11 cellular contexts compared by ENCODE assay signal in the genomic region with DNA sequence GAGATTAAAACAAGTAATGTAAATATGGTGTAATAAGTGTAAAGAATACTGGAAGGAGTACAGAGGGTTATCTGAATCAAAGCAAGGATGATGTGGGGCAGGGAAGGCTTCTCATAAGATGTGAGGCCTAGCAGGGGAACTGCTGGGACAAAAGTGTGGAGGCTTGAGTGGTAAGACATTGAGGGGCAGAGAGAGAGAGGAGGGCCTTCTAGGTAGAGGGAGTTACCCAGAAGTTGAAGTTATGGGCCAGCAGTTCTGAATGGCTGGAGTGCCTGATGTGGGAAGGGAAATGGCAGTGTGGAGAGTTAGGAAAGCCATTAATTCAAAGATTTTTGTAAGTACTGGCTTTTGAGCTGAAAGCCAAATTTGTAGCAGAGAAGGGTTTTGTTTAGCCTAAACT. TPM values are rescaled to one million over a fixed set of nuclear protein-coding genes. Genes with fewer than 3 reads are reported as not detected.
DNase-seq lines count a peak whose midpoint lies in the region; ATAC-seq, FAIRE-seq and TF ChIP-seq lines count a peak whose summit lies in the region.
"Had no signal": no experiment of that assay in that cellular context is flagged by ENCODE, and none has a peak within 500 bp of the region (broad histone marks: within the 10 kb centered on the region; RNA-seq: fewer than 3 reads in every experiment).

No MANE protein-coding gene starts in this region.

- H2AFZ ChIP-seq in HepG2 (ENCODE audit: low read length), result no peak overlapping the region
- H2AFZ ChIP-seq in trophoblast cell (ENCODE audit: insufficient read depth, low read length, poor library complexity), result no peak overlapping the region

- DNase-seq in HepG2 (ENCODE audit: low spot score), result no peak
- DNase-seq in esophagus muscularis mucosa (ENCODE audit: extremely low spot score), result no peak
- DNase-seq in trophoblast cell, result no peak
- no peak for DNase-seq in CD4-positive, alpha-beta T cell
- DNase-seq: NCI-H2081 treated with DMSO at 0.1 percent for 48 hours had no signal

- H3K27ac Mint-ChIP-seq in CD4-positive, alpha-beta T cell, result no peak overlapping the region
- H3K27ac Mint-ChIP-seq: activated CD4-positive, alpha-beta T cell treated with anti-CD3 and anti-CD28 coated beads for 36 hours had no signal

- ATAC-seq in HepG2 (no peak), HG03439 (IDR thresholded peaks at IDR 0.05; ENCODE audit: unreplicated experiment) (no peak), HG02884 (IDR thresholded peaks at IDR 0.05; ENCODE audit: unreplicated experiment) (no peak), HG02840 (IDR thresholded peaks at IDR 0.05; ENCODE audit: low FRiP score, unreplicated experiment) (no peak)
- ATAC-seq in CD4-positive, alpha-beta T cell (ENCODE audit: poor library complexity), result no peak
- ATAC-seq: activated CD4-positive, alpha-beta T cell treated with anti-CD3 and anti-CD28 coated beads for 36 hours had no signal

- peaks cover 8% of the 10 kb centered on the region for H3K36me3 Mint-ChIP-seq in CD4-positive, alpha-beta T cell (ENCODE audit: low read depth)

- TF ChIP-seq CTCF in liver (IDR thresholded peaks at IDR 0.05; ENCODE audit: low read depth, low read length, missing input control) (no peak), HepG2 (CRISPR knock-in tag; IDR thresholded peaks at IDR 0.05) (no peak), esophagus muscularis mucosa (IDR thresholded peaks at IDR 0.05) (no peak)
- no peak for TF ChIP-seq CTCF in CD4-positive, alpha-beta T cell (IDR thresholded peaks at IDR 0.05)

- no peak overlapping the region for H2BK12ac ChIP-seq in trophoblast cell (ENCODE audit: low read length)

- H3K23ac ChIP-seq in trophoblast cell (ENCODE audit: low read length), result no peak overlapping the region

- H2BK5ac ChIP-seq in trophoblast cell (ENCODE audit: low read depth, low read length, poor library complexity), result no peak overlapping the region

- in situ Hi-C loops in HepG2 (cut with HindIII; ENCODE audit: extremely low pct_ligation_motif_present, low pct_unique_long_range_greater_than_20kb), result no loop called here

- H3K4ac ChIP-seq in trophoblast cell (ENCODE audit: low read depth, low read length), result no peak overlapping the region

- no peak overlapping the region for H4K12ac ChIP-seq in trophoblast cell (ENCODE audit: low read depth, low read length)

- no peak overlapping the region for H3K18ac ChIP-seq in trophoblast cell (ENCODE audit: low read length)

- H3K9ac ChIP-seq in liver (ENCODE audit: low read depth in 1 of 2, low read length in 2 of 2) (no peak overlapping the region), HepG2 (ENCODE audit: insufficient read depth, low read depth, low read length) (no peak overlapping the region), trophoblast cell (ENCODE audit: low read length) (no peak overlapping the region)

- no peak overlapping the region for H3K4me3 Mint-ChIP-seq in CD4-positive, alpha-beta T cell
- H3K4me3 Mint-ChIP-seq: activated CD4-positive, alpha-beta T cell treated with anti-CD3 and anti-CD28 coated beads for 36 hours had no signal

- no peaks in the 10 kb centered on the region for H3K27me3 ChIP-seq in liver (ENCODE audit: control insufficient read depth in 4 of 4, insufficient read depth in 4 of 4, low read length in 3 of 4)
- no peaks in the 10 kb centered on the region for H3K27me3 ChIP-seq in HepG2 (ENCODE audit: control insufficient read depth in 1 of 2, insufficient read depth in 2 of 2, low read length in 2 of 2)
- H3K27me3 ChIP-seq in esophagus muscularis mucosa, result no peaks in the 10 kb centered on the region
- no peaks in the 10 kb centered on the region for H3K27me3 ChIP-seq in trophoblast cell (ENCODE audit: insufficient read depth, low read length)
- H3K27me3 ChIP-seq in CD4-positive, alpha-beta T cell (ENCODE audit: control insufficient read depth, insufficient read depth, low read length), result no peaks in the 10 kb centered on the region

- no peak for FAIRE-seq in HepG2 (lab: Jason Lieb, UNC)

- H4K8ac ChIP-seq in trophoblast cell (ENCODE audit: low read depth, low read length), result no peak overlapping the region

- H3K4me2 ChIP-seq in HepG2 (ENCODE audit: low read depth, low read length), result no peak overlapping the region
- H3K4me2 ChIP-seq in trophoblast cell (ENCODE audit: low read length), result no peak overlapping the region

- H3K27me3 Mint-ChIP-seq in CD4-positive, alpha-beta T cell, result no peaks in the 10 kb centered on the region
- H3K27me3 Mint-ChIP-seq: activated CD4-positive, alpha-beta T cell treated with anti-CD3 and anti-CD28 coated beads for 36 hours had no signal

- TF ChIP-seq EP300 in HepG2 (IDR thresholded peaks at IDR 0.05; ENCODE audit: low read depth in 2 of 2, low read length in 2 of 2) (no peak), HepG2 (CRISPR knock-in tag; IDR thresholded peaks at IDR 0.05; ENCODE audit: borderline replicate concordance) (no peak), esophagus muscularis mucosa (IDR thresholded peaks at IDR 0.05) (no peak)

- no peaks in the 10 kb centered on the region for H3K9me3 ChIP-seq in liver (ENCODE audit: control insufficient read depth in 4 of 4, low read length in 3 of 4)
- H3K9me3 ChIP-seq in HepG2 (ENCODE audit: low read length), result no peaks in the 10 kb centered on the region
- H3K9me3 ChIP-seq in esophagus muscularis mucosa, result no peaks in the 10 kb centered on the region
- no peaks in the 10 kb centered on the region for H3K9me3 ChIP-seq in trophoblast cell (ENCODE audit: insufficient read depth, low read depth, low read length)
- H3K9me3 ChIP-seq in CD4-positive, alpha-beta T cell (ENCODE audit: control insufficient read depth, low read length), result no peaks in the 10 kb centered on the region

- H3K4me1 ChIP-seq in liver (ENCODE audit: control insufficient read depth in 4 of 4, insufficient read depth in 4 of 4, low read length in 3 of 4), result peaks cover 0 to 24% (median 10%) of the 10 kb centered on the region in 4 donors
- H3K4me1 ChIP-seq in HepG2 (ENCODE audit: insufficient read depth, low read length), result peaks cover 69% of the 10 kb centered on the region
- H3K4me1 ChIP-seq in esophagus muscularis mucosa, result peaks cover 71 to 80% (median 75%) of the 10 kb centered on the region in 4 donors
- H3K4me1 ChIP-seq in trophoblast cell (ENCODE audit: control insufficient read depth in 1 of 2, insufficient read depth in 2 of 2, low read length in 2 of 2), result peaks cover 0 to 2% of the 10 kb centered on the region in 2 experiments

- TF ChIP-seq POLR2A in HepG2 (IDR thresholded peaks at IDR 0.05; ENCODE audit: insufficient read depth in 1 of 2, low read depth in 2 of 2, low read length in 2 of 2), result no peak
- TF ChIP-seq POLR2A in esophagus muscularis mucosa (IDR thresholded peaks at IDR 0.05; ENCODE audit: low read depth), result no peak

- POLR2A ChIA-PET in HepG2 (lab: Yijun Ruan, JAX), result no interaction called here
- POLR2A ChIA-PET in CD4-positive, alpha-beta T cell (lab: Charles Lee), result interaction anchor here (0.8 to 2.3 kb wide), 4 partner anchors 34 to 309 kb away, joined by 4 to 11 read pairs (median 6); partner anchors contain the start of genes BOD1 and CPEB4

- H2BK120ac ChIP-seq in trophoblast cell (ENCODE audit: insufficient read depth, low read length, poor library complexity), result peak overlapping the region; percentile 20

- no peak overlapping the region for H4K91ac ChIP-seq in trophoblast cell (ENCODE audit: low read depth, low read length)

- no peak for TF ChIP-seq RAD21 in liver (IDR thresholded peaks at IDR 0.05)
- TF ChIP-seq RAD21 in HepG2 (CRISPR knock-in tag; IDR thresholded peaks at IDR 0.05), result no peak

- H3K9me3 Mint-ChIP-seq in CD4-positive, alpha-beta T cell, result no peaks in the 10 kb centered on the region

- H3K36me3 ChIP-seq in liver (ENCODE audit: control insufficient read depth in 4 of 4, insufficient read depth in 3 of 4, low read depth in 1 of 4, low read length in 3 of 4) (peaks cover 0 to 13% (median 4%) of the 10 kb centered on the region in 4 donors), HepG2 (replicated peaks in 1 of 2; ENCODE audit: control insufficient read depth in 1 of 2, insufficient read depth in 2 of 2, low read length in 2 of 2) (peaks cover 6 to 12% of the 10 kb centered on the region in 2 experiments; a peak in 2 of 5 replicates), esophagus muscularis mucosa (peaks cover 0 to 10% (median 0%) of the 10 kb centered on the region in 4 donors), trophoblast cell (ENCODE audit: control insufficient read depth in 1 of 2, insufficient read depth in 2 of 2, low read length in 2 of 2) (peaks cover 5 to 6% of the 10 kb centered on the region in 2 experiments)

- H3K4me1 Mint-ChIP-seq in CD4-positive, alpha-beta T cell (ENCODE audit: low read depth), result peaks cover 39% of the 10 kb centered on the region

- H4K20me1 ChIP-seq in HepG2 (ENCODE audit: insufficient read depth, low read length), result no peaks in the 10 kb centered on the region

- H3K27ac ChIP-seq in liver (ENCODE audit: low read depth in 1 of 2, low read length in 2 of 2) (peak overlapping the region; percentile 29 to 50), HepG2 (ENCODE audit: extremely low read length, insufficient read depth, low read length) (no peak overlapping the region), esophagus muscularis mucosa (replicated peaks in 1 of 4) (peak overlapping the region; percentile 82 to 90 (median 87)), trophoblast cell (ENCODE audit: low read depth, low read length) (no peak overlapping the region)
- H3K27ac ChIP-seq in CD4-positive, alpha-beta T cell (ENCODE audit: low read depth, low read length), result no peak overlapping the region
- H3K27ac ChIP-seq: epithelial cell of prostate had no signal

- H3K79me2 ChIP-seq in HepG2 (ENCODE audit: insufficient read depth, low read length) (peaks cover 22% of the 10 kb centered on the region), trophoblast cell (ENCODE audit: control insufficient read depth, insufficient read depth, low read length, poor library complexity) (no peaks in the 10 kb centered on the region)

- H3K14ac ChIP-seq in trophoblast cell (ENCODE audit: low read length), result no peak overlapping the region

- no peak overlapping the region for H2AK5ac ChIP-seq in trophoblast cell (ENCODE audit: low read length)

- no peaks in the 10 kb centered on the region for H3K79me1 ChIP-seq in trophoblast cell (ENCODE audit: low read length)

- intact Hi-C loops in HepG2 (cut with micrococcal nuclease; ENCODE audit: unreplicated experiment) (no loop called here), esophagus muscularis mucosa (cut with DNase I) (no loop called here)
- intact Hi-C loops in CD4-positive, alpha-beta T cell (cut with DNase I, micrococcal nuclease), result loop anchor here in 1 of 2 experiments (2.0 kb wide), 1 partner anchor 304 kb away; no protein-coding TSS in a partner anchor

- CTCF ChIA-PET in HepG2 (lab: Yijun Ruan, JAX; ENCODE audit: low intra/inter-chr PET ratio, low total read pairs), result interaction anchor here (1.3 kb wide), 1 partner anchor 306 kb away, joined by 4 read pairs; no protein-coding TSS in a partner anchor
- CTCF ChIA-PET in CD4-positive, alpha-beta T cell (lab: Charles Lee), result interaction anchor here (0.6 to 1.5 kb wide), 17 partner anchors 10 to 309 kb away, joined by 3 to 6 read pairs (median 4); partner anchors contain the start of genes BOD1 and CPEB4

- BruUV-seq in HepG2 (replicated peaks; lab: Mats Ljungman, UMichigan), result no TSS peak

- H3K4me3 ChIP-seq in liver (ENCODE audit: low read depth in 1 of 3, low read length in 3 of 3) (no peak overlapping the region), HepG2 (replicated peaks in 1 of 3; ENCODE audit: insufficient read depth in 1 of 3, low read depth in 2 of 3, low read length in 3 of 3) (no peak overlapping the region), esophagus muscularis mucosa (no peak overlapping the region), trophoblast cell (ENCODE audit: low read depth, low read length) (no peak overlapping the region)

RNA-seq across cellular contexts. Expression of gene CPEB4, which starts 36.8 kb away (rescaled TPM):
- 100 to 1,000 TPM in 1 of 2 donors, 10 to 100 TPM in 1; 47.0 to 113 TPM for total RNA-seq in liver
- polyA plus RNA-seq in liver, result 10 to 100 TPM; 14.3 to 17.1 TPM
- 7.7 and 8.3 TPM in 2 replicates for total RNA-seq in HepG2 (2016; rRNA removed; fragmentation: Illumina TruSeq; extraction: Trizol)
- 1.8 and 3.2 TPM in 2 replicates for total RNA-seq in HepG2 (2016; cell fraction: cytosol; rRNA removed; fragmentation: Illumina TruSeq; extraction: Trizol; ENCODE audit: low read depth)
- total RNA-seq in HepG2 (2016; cell fraction: insoluble cytoplasmic fraction; rRNA removed; fragmentation: Illumina TruSeq; extraction: Trizol), result 8.3 and 11.9 TPM in 2 replicates
- 3.4 and 3.7 TPM in 2 replicates for total RNA-seq in HepG2 (2016; cell fraction: membrane; rRNA removed; fragmentation: Illumina TruSeq; extraction: Trizol)
- total RNA-seq in HepG2 (2016; cell fraction: nucleus; rRNA removed; fragmentation: Illumina TruSeq; extraction: Trizol), result 13.4 and 15.2 TPM in 2 replicates
- 25.0 and 26.7 TPM in 2 replicates for polyA plus RNA-seq in HepG2 (2011; rRNA removed)
- 15.9 and 21.3 TPM in 2 replicates for polyA plus RNA-seq in HepG2 (2011; cell fraction: cytosol; rRNA removed)
- 38.4 and 39.5 TPM in 2 replicates for polyA plus RNA-seq in HepG2 (2011; cell fraction: nucleus; rRNA removed)
- polyA plus RNA-seq in HepG2 (2012), result 21.1 and 22.8 TPM in 2 replicates
- 0.06 and 0.08 TPM in 2 replicates for polyA plus RNA-seq in HepG2 (2016; cell fraction: cytosol; fragmentation: Illumina TruSeq; extraction: Trizol; ENCODE audit: low read depth)
- 5.3 and 5.4 TPM in 2 replicates for polyA plus RNA-seq in HepG2 (2016; cell fraction: insoluble cytoplasmic fraction; fragmentation: Illumina TruSeq; extraction: Trizol; ENCODE audit: low read depth)
- polyA plus RNA-seq in HepG2 (2016; cell fraction: membrane; fragmentation: Illumina TruSeq; extraction: Trizol; ENCODE audit: low read depth), result 0.40 and 0.56 TPM in 2 replicates
- polyA plus RNA-seq in HepG2 (2016; cell fraction: nucleus; fragmentation: Illumina TruSeq; extraction: Trizol; ENCODE audit: insufficient read depth, low read depth), result 8.8 and 10.3 TPM in 2 replicates
- 100 and 104 TPM in 2 replicates for polyA minus RNA-seq in HepG2 (2011; rRNA and poly(A)+ RNA removed; ENCODE audit: low replicate concordance)
- 49.4 and 55.2 TPM in 2 replicates for polyA minus RNA-seq in HepG2 (2011; cell fraction: cytosol; rRNA and poly(A)+ RNA removed)
- polyA minus RNA-seq in HepG2 (2011; cell fraction: nucleus; rRNA and poly(A)+ RNA removed), result 151 and 216 TPM in 2 replicates
- total RNA-seq in esophagus muscularis mucosa, result 10 to 100 TPM; 44.9 to 96.4 (median 54.4) TPM
- 50.4 and 53.4 TPM in 2 replicates for polyA plus RNA-seq in trophoblast cell (2013)
- 10 to 100 TPM; 18.3 to 19.2 TPM for total RNA-seq in CD4-positive, alpha-beta T cell

Comparison
In these comparisons a context has a peak if more than half of its experiments do, and no peak if none do; other contexts are left out.
1. H3K27ac ChIP-seq: peak in liver (2 of 2) and esophagus muscularis mucosa (4 of 4); none in HepG2 (single experiment), trophoblast cell (single experiment) and CD4-positive, alpha-beta T cell (single experiment).